In the genomic region with DNA sequence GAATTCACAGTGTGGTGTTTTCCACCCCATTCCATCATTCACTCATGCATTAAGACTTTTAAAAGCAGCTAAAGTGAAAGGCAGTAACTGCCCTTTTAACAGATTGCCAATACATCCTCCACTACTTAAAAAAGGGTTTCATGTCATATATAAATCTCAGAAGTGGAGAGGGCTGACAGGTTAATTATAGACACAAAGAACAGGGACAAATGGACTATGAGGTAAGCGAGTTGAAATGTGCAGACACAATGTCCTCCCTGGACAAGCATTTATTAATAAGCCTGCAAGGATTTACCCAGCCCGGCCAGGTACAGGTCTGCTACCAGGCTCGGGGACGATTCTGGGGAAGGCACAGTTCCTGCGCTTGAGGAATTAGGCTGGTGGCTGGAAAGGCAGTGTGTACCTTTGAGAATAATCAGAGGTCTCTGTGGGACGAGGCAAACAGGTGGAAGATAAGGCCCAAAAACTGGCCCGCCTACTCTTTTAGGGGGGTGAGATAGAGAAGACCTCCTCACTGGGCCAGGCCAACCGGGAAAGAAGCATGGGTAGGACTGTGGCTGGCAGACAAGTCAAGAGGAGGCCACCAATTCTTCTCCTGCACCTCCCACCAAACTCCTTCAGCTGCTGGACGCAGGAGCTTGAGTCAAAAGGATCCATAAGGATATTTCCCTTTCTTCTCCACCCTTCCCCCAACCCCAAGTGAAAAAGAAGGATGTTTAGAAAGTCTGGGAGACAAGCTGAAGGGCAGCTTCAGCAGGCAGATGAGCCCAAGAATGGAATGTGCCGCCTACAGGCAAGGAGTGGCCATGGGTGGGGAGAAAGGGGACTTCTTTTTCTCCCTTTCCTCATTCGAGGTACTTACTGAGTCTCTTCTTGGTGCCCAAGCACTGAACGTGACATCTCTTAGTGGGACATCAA, we compare ENCODE assay signal across 8 cellular contexts. TPM values are rescaled to one million over a fixed set of nuclear protein-coding genes. Genes with fewer than 3 reads are reported as not detected.
DNase-seq lines count a peak whose midpoint lies in the region; ATAC-seq, FAIRE-seq and TF ChIP-seq lines count a peak whose summit lies in the region.

No MANE protein-coding gene starts in this region.

- intact Hi-C loops in activated CD4-positive, alpha-beta T cell treated with anti-CD3 and anti-CD28 coated beads, Interleukin-2, amount 10 ng/mL, durations not matched to agents 24 days and 14 days (cut with micrococcal nuclease) = no loop called here
- intact Hi-C loops in OCI-LY7 (cut with micrococcal nuclease; ENCODE audit: unreplicated experiment) (loop anchor here (1.0 kb wide), 1 partner anchor 43 kb away; no protein-coding TSS in a partner anchor), endothelial cell of umbilical vein (cut with micrococcal nuclease) (loop anchor here (2.0 kb wide), 1 partner anchor 16 kb away; no protein-coding TSS in a partner anchor)

- H3K79me2 ChIP-seq in OCI-LY7 (ENCODE audit: insufficient read depth, low read depth, low read length) = peaks cover 4% of the 10 kb centered on the region; the same call in 1 of the 2 replicates
- peaks cover 49% of the 10 kb centered on the region for H3K79me2 ChIP-seq in endothelial cell of umbilical vein (ENCODE audit: control insufficient read depth, insufficient read depth, low read length)

- H3K4me2 ChIP-seq in OCI-LY7 (ENCODE audit: low read length) (peak overlapping the region; percentile 70), endothelial cell of umbilical vein (ENCODE audit: insufficient read depth, low read length) (peak overlapping the region; percentile 79)

- peaks cover 9% of the 10 kb centered on the region; the same call in 1 of the 2 replicates for H4K20me1 ChIP-seq in OCI-LY7 (ENCODE audit: insufficient read depth, low read length)
- H4K20me1 ChIP-seq in endothelial cell of umbilical vein (replicated peaks; ENCODE audit: control insufficient read depth, extremely low read depth, insufficient read depth, low read length) = no peaks in the 10 kb centered on the region

- no peaks in the 10 kb centered on the region for H3K9me2 ChIP-seq in OCI-LY7 (ENCODE audit: insufficient read depth, low read length)

- peak overlapping the region; percentile 81 for H3K4me3 Mint-ChIP-seq in activated CD4-positive, alpha-beta T cell treated with anti-CD3 and anti-CD28 coated beads, Interleukin-2, amount 10 ng/mL, durations not matched to agents 24 days and 14 days
- H3K4me3 Mint-ChIP-seq in naive B cell = peak overlapping the region; percentile 86 to 97 (median 94)

- no peaks in the 10 kb centered on the region for H3K36me3 Mint-ChIP-seq in activated CD4-positive, alpha-beta T cell treated with anti-CD3 and anti-CD28 coated beads, Interleukin-2, amount 10 ng/mL, durations not matched to agents 24 days and 14 days (ENCODE audit: low read depth)
- peaks cover 0 to 7% of the 10 kb centered on the region in 2 donors for H3K36me3 Mint-ChIP-seq in naive B cell

- DNase-seq in activated CD4-positive, alpha-beta T cell treated with anti-CD3 and anti-CD28 coated beads, Interleukin-2, amount 10 ng/mL, durations not matched to agents 24 days and 14 days = no peak
- no peak for DNase-seq in activated CD4-positive, alpha-beta T cell treated with anti-CD3 and anti-CD28 coated beads for 48 hours
- DNase-seq in OCI-LY7 (ENCODE audit: low spot score) = peak; percentile 41
- no peak for DNase-seq in endothelial cell of umbilical vein (ENCODE audit: low read depth, low spot score)
- no peak for DNase-seq in naive B cell
- DNase-seq in GM19238 (ENCODE audit: insufficient read length, low spot score) = no peak

- POLR2A ChIA-PET in OCI-LY7 (lab: Charles Lee) (interaction anchor here (0.7 to 2.1 kb wide), 4 partner anchors 8 to 55 kb away, joined by 3 to 9 read pairs (median 3); no protein-coding TSS in a partner anchor), endothelial cell of umbilical vein (lab: Charles Lee) (no interaction called here)

- no peak for ATAC-seq in naive B cell (ENCODE audit: low read depth in 2 of 2)
- no peak for ATAC-seq in HG03457 (IDR thresholded peaks at IDR 0.05; ENCODE audit: unreplicated experiment)
- ATAC-seq in GM19463 (IDR thresholded peaks at IDR 0.05; ENCODE audit: unreplicated experiment) = no peak

- no peak overlapping the region for H3K27ac ChIP-seq in OCI-LY7 (ENCODE audit: low read depth, low read length, poor library complexity, severe bottlenecking)
- no peak overlapping the region for H3K27ac ChIP-seq in endothelial cell of umbilical vein (ENCODE audit: insufficient read depth, low read depth, low read length)

- H2AFZ ChIP-seq in OCI-LY7 (ENCODE audit: low read length) = no peak overlapping the region
- H2AFZ ChIP-seq in endothelial cell of umbilical vein (ENCODE audit: low read depth, low read length) = no peak overlapping the region

- BruUV-seq in OCI-LY7 (replicated peaks; lab: Mats Ljungman, UMichigan) = no TSS peak
- BruUV-seq in endothelial cell of umbilical vein (replicated peaks; lab: Mats Ljungman, UMichigan) = no TSS peak

- H3K4me3 ChIP-seq in OCI-LY7 (ENCODE audit: low read depth, low read length, poor library complexity, severe bottlenecking) = peak overlapping the region; percentile 71
- H3K4me3 ChIP-seq in endothelial cell of umbilical vein (replicated peaks in 1 of 3; ENCODE audit: insufficient read depth in 1 of 3, low read depth in 1 of 3, low read length in 3 of 3) = peak overlapping the region; percentile 61 to 91 (median 70)

- no peak overlapping the region for H3K27ac Mint-ChIP-seq in activated CD4-positive, alpha-beta T cell treated with anti-CD3 and anti-CD28 coated beads, Interleukin-2, amount 10 ng/mL, durations not matched to agents 24 days and 14 days
- peak overlapping the region; percentile 94 to 98 (median 97) for H3K27ac Mint-ChIP-seq in naive B cell

- TF ChIP-seq POLR2A in endothelial cell of umbilical vein (IDR thresholded peaks at IDR 0.05; ENCODE audit: low read depth, low read length) = no peak

- dilution Hi-C loops in endothelial cell of umbilical vein (cut with MboI; ENCODE audit: extremely low pct_ligation_motif_present, low sequenced_read_pairs) = no loop called here

- CTCF ChIA-PET in OCI-LY7 (lab: Charles Lee; ENCODE audit: unreplicated experiment) (interaction anchor here (1.5 kb wide), 1 partner anchor 11 kb away, joined by 5 read pairs; no protein-coding TSS in a partner anchor), endothelial cell of umbilical vein (lab: Charles Lee) (interaction anchor here (1.0 to 2.6 kb wide), 8 partner anchors 11 to 74 kb away, joined by 3 to 16 read pairs (median 4); no protein-coding TSS in a partner anchor)

- no peaks in the 10 kb centered on the region for H3K9me3 Mint-ChIP-seq in activated CD4-positive, alpha-beta T cell treated with anti-CD3 and anti-CD28 coated beads, Interleukin-2, amount 10 ng/mL, durations not matched to agents 24 days and 14 days
- no peaks in the 10 kb centered on the region for H3K9me3 Mint-ChIP-seq in naive B cell

- H3K36me3 ChIP-seq in OCI-LY7 (ENCODE audit: insufficient read depth, low read length) (no peaks in the 10 kb centered on the region), endothelial cell of umbilical vein (ENCODE audit: control insufficient read depth in 2 of 2, extremely low read depth in 1 of 2, insufficient read depth in 2 of 2, low read length in 2 of 2) (no peaks in the 10 kb centered on the region)

- H3K9me1 ChIP-seq in endothelial cell of umbilical vein (replicated peaks; ENCODE audit: control insufficient read depth, extremely low read depth, insufficient read depth, low read length) = no peaks in the 10 kb centered on the region

- no peak for FAIRE-seq in endothelial cell of umbilical vein (lab: Jason Lieb, UNC)

- H3K9ac ChIP-seq in endothelial cell of umbilical vein (replicated peaks; ENCODE audit: extremely low read depth, insufficient read depth, low read length) = no peak overlapping the region

- H3K4me1 ChIP-seq in OCI-LY7 (ENCODE audit: insufficient read depth, low read length, poor library complexity, severe bottlenecking) (peaks cover 50% of the 10 kb centered on the region), endothelial cell of umbilical vein (ENCODE audit: control insufficient read depth, extremely low read depth, insufficient read depth, low read length) (peaks cover 26% of the 10 kb centered on the region)

- peaks cover 18% of the 10 kb centered on the region for H3K4me1 Mint-ChIP-seq in activated CD4-positive, alpha-beta T cell treated with anti-CD3 and anti-CD28 coated beads, Interleukin-2, amount 10 ng/mL, durations not matched to agents 24 days and 14 days
- H3K4me1 Mint-ChIP-seq in naive B cell = peaks cover 66 to 89% (median 84%) of the 10 kb centered on the region in 3 donors

- no peaks in the 10 kb centered on the region for H3K9me3 ChIP-seq in OCI-LY7 (ENCODE audit: low read length)
- H3K9me3 ChIP-seq in endothelial cell of umbilical vein (replicated peaks; ENCODE audit: control insufficient read depth, insufficient read depth, low read length) = no peaks in the 10 kb centered on the region

- no peaks in the 10 kb centered on the region for H3K27me3 ChIP-seq in endothelial cell of umbilical vein (ENCODE audit: control insufficient read depth in 2 of 2, insufficient read depth in 2 of 2, low read length in 2 of 2)

- H3K27me3 Mint-ChIP-seq in activated CD4-positive, alpha-beta T cell treated with anti-CD3 and anti-CD28 coated beads, Interleukin-2, amount 10 ng/mL, durations not matched to agents 24 days and 14 days = peaks cover 42% of the 10 kb centered on the region
- no peaks in the 10 kb centered on the region for H3K27me3 Mint-ChIP-seq in naive B cell

- TF ChIP-seq CTCF in OCI-LY7 (conservative IDR thresholded peaks at IDR 0.05; ENCODE audit: low read length) (peak; percentile 60), endothelial cell of umbilical vein (IDR thresholded peaks at IDR 0.05; ENCODE audit: extremely low read depth in 1 of 2, insufficient read depth in 1 of 2, low read depth in 1 of 2, low read length in 2 of 2) (peak in 1 of 2 donors; percentile 6)

TF ChIP-seq in endothelial cell of umbilical vein, 7 proteins besides CTCF, POLR2A, EP300 and RAD21 (continues in another document):
- TF ChIP-seq EZH2 (IDR thresholded peaks at IDR 0.05; ENCODE audit: borderline replicate concordance, low read depth, low read length, severe bottlenecking) = no peak
- TF ChIP-seq FOS (IDR thresholded peaks at IDR 0.05; ENCODE audit: borderline replicate concordance, insufficient read depth, low read length) = no peak

RNA-seq across cellular contexts. Expression of gene PDLIM1, which starts 1.5 kb away (rescaled TPM):
- total RNA-seq in activated CD4-positive, alpha-beta T cell treated with anti-CD3 and anti-CD28 coated beads, Interleukin-2, amount 10 ng/mL, durations not matched to agents 24 days and 14 days = 3.1 and 3.2 TPM in 2 replicates
- total RNA-seq in OCI-LY7 (2014; rRNA removed; shearing (Covaris generic)) = 22.3 and 23.1 TPM in 2 replicates
- total RNA-seq in OCI-LY7 (2022) (103 and 105 TPM in 2 replicates), endothelial cell of umbilical vein (70.4 and 122 TPM in 2 replicates)
- polyA plus RNA-seq in endothelial cell of umbilical vein (84.8 and 91.1 TPM in 2 replicates), naive B cell (ENCODE audit: low read depth in 6 of 6) (100 to 1,000 TPM; 348 to 523 (median 419) TPM)
- polyA plus RNA-seq in endothelial cell of umbilical vein (2011; cell fraction: cytosol; rRNA removed) = 102 and 105 TPM in 2 replicates
- polyA plus RNA-seq in endothelial cell of umbilical vein (2011; cell fraction: nucleus; rRNA removed) = 49.1 and 58.9 TPM in 2 replicates
- polyA plus RNA-seq in endothelial cell of umbilical vein (2012) = 192 and 244 TPM in 2 replicates
- polyA minus RNA-seq in endothelial cell of umbilical vein = 67.0 and 86.1 TPM in 2 replicates
- 12.6 TPM for polyA minus RNA-seq in endothelial cell of umbilical vein (2011; cell fraction: cytosol; rRNA and poly(A)+ RNA removed)
- polyA minus RNA-seq in endothelial cell of umbilical vein (2011; cell fraction: nucleus; rRNA and poly(A)+ RNA removed) = 32.6 and 32.8 TPM in 2 replicates
